Comparison of ENCODE assay signal across 2 cellular contexts in the genomic region with DNA sequence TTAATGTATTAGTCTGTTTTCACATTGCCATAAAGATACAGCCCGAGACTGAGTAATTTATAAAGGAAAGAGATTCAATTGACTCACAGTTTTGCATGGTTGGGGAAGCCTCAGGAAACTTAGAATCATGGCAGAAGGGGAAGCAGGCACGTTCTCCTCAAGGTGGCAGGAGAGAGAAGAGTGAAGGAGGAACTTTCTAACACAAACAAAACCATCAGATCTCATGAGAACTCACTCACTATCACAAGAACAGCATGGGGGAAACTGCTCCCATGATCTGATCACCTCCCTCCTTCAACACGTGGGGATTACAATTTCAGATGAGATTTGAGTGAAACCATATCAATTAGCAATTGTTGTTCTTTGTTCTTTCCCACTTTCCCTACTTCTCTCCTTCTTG.
TF ChIP-seq lines count a peak whose summit lies in the region.

No MANE protein-coding gene starts in this region.

TF ChIP-seq in SK-N-SH, 30 proteins besides CTCF, POLR2A, EP300 and RAD21:
- TF ChIP-seq, protein P1, sequence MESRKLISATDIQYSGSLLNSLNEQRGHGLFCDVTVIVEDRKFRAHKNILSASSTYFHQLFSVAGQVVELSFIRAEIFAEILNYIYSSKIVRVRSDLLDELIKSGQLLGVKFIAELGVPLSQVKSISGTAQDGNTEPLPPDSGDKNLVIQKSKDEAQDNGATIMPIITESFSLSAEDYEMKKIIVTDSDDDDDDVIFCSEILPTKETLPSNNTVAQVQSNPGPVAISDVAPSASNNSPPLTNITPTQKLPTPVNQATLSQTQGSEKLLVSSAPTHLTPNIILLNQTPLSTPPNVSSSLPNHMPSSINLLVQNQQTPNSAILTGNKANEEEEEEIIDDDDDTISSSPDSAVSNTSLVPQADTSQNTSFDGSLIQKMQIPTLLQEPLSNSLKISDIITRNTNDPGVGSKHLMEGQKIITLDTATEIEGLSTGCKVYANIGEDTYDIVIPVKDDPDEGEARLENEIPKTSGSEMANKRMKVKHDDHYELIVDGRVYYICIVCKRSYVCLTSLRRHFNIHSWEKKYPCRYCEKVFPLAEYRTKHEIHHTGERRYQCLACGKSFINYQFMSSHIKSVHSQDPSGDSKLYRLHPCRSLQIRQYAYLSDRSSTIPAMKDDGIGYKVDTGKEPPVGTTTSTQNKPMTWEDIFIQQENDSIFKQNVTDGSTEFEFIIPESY (IDR thresholded peaks at IDR 0.05; ENCODE audit: borderline replicate concordance, low read depth) = no peak
- no peak for TF ChIP-seq GATA2 (CRISPR knock-in tag; IDR thresholded peaks at IDR 0.05)
- TF ChIP-seq RXRA (IDR thresholded peaks at IDR 0.05; ENCODE audit: borderline replicate concordance, low read depth) = no peak
- TF ChIP-seq YY1 (IDR thresholded peaks at IDR 0.05; ENCODE audit: low read depth) = no peak

TF ChIP-seq in SK-N-SH treated with all-trans-retinoic acid at 6 μM for 48 hours, 23 proteins besides CTCF, POLR2A, EP300 and RAD21 (continued from another document):
- TF ChIP-seq, protein P2, sequence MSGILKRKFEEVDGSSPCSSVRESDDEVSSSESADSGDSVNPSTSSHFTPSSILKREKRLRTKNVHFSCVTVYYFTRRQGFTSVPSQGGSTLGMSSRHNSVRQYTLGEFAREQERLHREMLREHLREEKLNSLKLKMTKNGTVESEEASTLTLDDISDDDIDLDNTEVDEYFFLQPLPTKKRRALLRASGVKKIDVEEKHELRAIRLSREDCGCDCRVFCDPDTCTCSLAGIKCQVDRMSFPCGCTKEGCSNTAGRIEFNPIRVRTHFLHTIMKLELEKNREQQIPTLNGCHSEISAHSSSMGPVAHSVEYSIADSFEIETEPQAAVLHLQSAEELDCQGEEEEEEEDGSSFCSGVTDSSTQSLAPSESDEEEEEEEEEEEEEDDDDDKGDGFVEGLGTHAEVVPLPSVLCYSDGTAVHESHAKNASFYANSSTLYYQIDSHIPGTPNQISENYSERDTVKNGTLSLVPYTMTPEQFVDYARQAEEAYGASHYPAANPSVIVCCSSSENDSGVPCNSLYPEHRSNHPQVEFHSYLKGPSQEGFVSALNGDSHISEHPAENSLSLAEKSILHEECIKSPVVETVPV (CRISPR knock-in tag; IDR thresholded peaks at IDR 0.05) = no peak
- TF ChIP-seq, protein P3, sequence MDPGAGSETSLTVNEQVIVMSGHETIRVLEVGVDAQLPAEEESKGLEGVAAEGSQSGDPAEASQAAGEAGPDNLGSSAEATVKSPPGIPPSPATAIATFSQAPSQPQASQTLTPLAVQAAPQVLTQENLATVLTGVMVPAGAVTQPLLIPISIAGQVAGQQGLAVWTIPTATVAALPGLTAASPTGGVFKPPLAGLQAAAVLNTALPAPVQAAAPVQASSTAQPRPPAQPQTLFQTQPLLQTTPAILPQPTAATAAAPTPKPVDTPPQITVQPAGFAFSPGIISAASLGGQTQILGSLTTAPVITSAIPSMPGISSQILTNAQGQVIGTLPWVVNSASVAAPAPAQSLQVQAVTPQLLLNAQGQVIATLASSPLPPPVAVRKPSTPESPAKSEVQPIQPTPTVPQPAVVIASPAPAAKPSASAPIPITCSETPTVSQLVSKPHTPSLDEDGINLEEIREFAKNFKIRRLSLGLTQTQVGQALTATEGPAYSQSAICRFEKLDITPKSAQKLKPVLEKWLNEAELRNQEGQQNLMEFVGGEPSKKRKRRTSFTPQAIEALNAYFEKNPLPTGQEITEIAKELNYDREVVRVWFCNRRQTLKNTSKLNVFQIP (CRISPR knock-in tag; IDR thresholded peaks at IDR 0.05; ENCODE audit: borderline replicate concordance, low read depth) = no peak
